Comparison of ENCODE assay signal across 1 cellular context in the genomic region with DNA sequence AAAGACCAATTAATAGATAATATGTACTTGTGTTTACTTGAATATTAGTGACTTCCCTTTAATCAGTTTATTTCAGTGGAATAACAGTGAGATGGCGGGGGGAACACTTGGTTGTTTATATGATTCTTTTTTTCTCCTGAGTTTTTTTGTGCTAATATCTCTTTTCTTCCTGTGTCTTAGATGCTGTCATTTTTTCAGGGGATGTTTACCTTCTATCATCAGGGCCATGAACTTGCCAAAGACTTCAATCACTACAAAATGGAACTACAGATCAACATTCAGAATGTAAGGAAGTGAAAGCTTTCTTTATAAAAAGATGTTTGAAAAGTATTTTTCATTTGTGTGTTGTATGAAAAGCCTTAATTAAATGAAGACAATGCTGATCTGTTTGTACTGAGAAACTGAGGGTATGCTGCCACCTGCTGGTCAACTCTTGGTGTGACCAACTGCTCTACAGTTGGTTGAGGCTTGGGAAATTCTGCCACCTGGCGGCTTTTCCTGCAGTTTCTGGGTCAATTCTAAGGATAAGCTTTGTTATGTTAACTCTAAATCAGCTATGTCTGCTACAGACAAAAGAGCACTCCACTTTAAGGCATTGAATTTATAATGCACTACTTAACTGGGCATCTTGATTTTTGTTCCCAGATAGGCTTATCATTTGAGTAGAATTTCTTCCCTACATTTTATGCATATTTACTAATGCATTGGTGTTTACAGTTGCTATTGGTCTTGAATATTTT.
TF ChIP-seq lines count a peak whose summit lies in the region.

No MANE protein-coding gene starts in this region.

TF ChIP-seq in GM23338, 12 proteins besides CTCF, POLR2A, EP300 and RAD21 (continued from another document):
- TF ChIP-seq, protein P1, sequence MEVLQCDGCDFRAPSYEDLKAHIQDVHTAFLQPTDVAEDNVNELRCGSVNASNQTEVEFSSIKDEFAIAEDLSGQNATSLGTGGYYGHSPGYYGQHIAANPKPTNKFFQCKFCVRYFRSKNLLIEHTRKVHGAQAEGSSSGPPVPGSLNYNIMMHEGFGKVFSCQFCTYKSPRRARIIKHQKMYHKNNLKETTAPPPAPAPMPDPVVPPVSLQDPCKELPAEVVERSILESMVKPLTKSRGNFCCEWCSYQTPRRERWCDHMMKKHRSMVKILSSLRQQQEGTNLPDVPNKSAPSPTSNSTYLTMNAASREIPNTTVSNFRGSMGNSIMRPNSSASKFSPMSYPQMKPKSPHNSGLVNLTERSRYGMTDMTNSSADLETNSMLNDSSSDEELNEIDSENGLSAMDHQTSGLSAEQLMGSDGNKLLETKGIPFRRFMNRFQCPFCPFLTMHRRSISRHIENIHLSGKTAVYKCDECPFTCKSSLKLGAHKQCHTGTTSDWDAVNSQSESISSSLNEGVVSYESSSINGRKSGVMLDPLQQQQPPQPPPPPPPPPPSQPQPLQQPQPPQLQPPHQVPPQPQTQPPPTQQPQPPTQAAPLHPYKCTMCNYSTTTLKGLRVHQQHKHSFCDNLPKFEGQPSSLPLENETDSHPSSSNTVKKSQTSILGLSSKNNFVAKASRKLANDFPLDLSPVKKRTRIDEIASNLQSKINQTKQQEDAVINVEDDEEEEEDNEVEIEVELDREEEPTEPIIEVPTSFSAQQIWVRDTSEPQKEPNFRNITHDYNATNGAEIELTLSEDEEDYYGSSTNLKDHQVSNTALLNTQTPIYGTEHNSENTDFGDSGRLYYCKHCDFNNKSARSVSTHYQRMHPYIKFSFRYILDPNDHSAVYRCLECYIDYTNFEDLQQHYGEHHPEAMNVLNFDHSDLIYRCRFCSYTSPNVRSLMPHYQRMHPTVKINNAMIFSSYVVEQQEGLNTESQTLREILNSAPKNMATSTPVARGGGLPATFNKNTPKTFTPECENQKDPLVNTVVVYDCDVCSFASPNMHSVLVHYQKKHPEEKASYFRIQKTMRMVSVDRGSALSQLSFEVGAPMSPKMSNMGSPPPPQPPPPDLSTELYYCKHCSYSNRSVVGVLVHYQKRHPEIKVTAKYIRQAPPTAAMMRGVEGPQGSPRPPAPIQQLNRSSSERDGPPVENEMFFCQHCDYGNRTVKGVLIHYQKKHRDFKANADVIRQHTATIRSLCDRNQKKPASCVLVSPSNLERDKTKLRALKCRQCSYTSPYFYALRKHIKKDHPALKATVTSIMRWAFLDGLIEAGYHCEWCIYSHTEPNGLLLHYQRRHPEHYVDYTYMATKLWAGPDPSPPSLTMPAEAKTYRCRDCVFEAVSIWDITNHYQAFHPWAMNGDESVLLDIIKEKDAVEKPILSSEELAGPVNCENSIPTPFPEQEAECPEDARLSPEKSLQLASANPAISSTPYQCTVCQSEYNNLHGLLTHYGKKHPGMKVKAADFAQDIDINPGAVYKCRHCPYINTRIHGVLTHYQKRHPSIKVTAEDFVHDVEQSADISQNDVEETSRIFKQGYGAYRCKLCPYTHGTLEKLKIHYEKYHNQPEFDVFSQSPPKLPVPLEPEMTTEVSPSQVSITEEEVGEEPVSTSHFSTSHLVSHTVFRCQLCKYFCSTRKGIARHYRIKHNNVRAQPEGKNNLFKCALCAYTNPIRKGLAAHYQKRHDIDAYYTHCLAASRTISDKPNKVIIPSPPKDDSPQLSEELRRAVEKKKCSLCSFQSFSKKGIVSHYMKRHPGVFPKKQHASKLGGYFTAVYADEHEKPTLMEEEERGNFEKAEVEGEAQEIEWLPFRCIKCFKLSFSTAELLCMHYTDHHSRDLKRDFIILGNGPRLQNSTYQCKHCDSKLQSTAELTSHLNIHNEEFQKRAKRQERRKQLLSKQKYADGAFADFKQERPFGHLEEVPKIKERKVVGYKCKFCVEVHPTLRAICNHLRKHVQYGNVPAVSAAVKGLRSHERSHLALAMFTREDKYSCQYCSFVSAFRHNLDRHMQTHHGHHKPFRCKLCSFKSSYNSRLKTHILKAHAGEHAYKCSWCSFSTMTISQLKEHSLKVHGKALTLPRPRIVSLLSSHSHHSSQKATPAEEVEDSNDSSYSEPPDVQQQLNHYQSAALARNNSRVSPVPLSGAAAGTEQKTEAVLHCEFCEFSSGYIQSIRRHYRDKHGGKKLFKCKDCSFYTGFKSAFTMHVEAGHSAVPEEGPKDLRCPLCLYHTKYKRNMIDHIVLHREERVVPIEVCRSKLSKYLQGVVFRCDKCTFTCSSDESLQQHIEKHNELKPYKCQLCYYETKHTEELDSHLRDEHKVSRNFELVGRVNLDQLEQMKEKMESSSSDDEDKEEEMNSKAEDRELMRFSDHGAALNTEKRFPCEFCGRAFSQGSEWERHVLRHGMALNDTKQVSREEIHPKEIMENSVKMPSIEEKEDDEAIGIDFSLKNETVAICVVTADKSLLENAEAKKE (CRISPR knock-in tag; IDR thresholded peaks at IDR 0.05), result no peak
TF ChIP-seq in GM23338: peak in this region for 1.
